1 cellular context compared by ENCODE assay signal in the genomic region with DNA sequence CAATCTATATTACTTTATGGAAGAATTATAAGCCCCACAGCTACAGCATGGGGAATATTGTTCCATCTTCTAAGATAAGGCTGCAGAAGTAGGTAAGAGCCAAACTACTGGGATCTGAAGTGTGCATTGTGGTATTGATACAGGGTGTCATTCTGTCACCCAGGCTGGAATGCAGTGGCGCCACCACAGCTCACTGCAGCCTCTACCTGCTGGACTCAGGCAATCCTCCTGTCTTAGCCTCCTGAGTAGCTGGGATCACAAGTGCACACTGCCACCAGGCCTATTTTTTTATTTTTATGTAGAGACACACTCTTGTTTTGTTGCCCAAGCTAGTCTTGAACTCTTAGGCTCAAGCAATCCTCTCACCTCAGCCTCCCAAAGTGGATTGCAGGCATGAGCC.
TF ChIP-seq lines count a peak whose summit lies in the region.

No MANE protein-coding gene starts in this region.

TF ChIP-seq in PFSK-1, 5 proteins besides CTCF, POLR2A, EP300 and RAD21 (continued from another document):
- no peak for TF ChIP-seq REST (IDR thresholded peaks at IDR 0.05; ENCODE audit: insufficient read depth in 1 of 2, low read depth in 2 of 2, low read length in 2 of 2)
- peak; percentile 36; the same call in 1 of the 2 replicates for TF ChIP-seq POLR2AphosphoS5 (IDR thresholded peaks at IDR 0.05; ENCODE audit: low read depth, low read length)
- TF ChIP-seq SIN3A (IDR thresholded peaks at IDR 0.05; ENCODE audit: borderline replicate concordance, insufficient read depth, low read length): no peak
